In genomic region chr4:47110670-47111069, GRCh38 we compare ENCODE assay signal across 28 cellular contexts.
"Had no signal": no experiment of that assay in that cellular context is flagged by ENCODE, and none has a peak within 500 bp of the region (broad histone marks: within the 10 kb centered on the region; RNA-seq: fewer than 3 reads in every experiment).

No MANE protein-coding gene starts in this region.

- H3K9me3 Mint-ChIP-seq: dendritic cell treated with granulocyte-macrophage colony-stimulating factor and Interleukin-4, amounts not matched to agents 40 ng/mL and 50 ng/mL, for 4 days; effector memory CD8-positive, alpha-beta T cell; endodermal cell had no signal

- H3K4me3 Mint-ChIP-seq: dendritic cell treated with granulocyte-macrophage colony-stimulating factor and Interleukin-4, amounts not matched to agents 40 ng/mL and 50 ng/mL, for 4 days; effector memory CD8-positive, alpha-beta T cell; endodermal cell had no signal

- H3K27me3 ChIP-seq: colonic mucosa, dorsolateral prefrontal cortex, esophagus muscularis mucosa, esophagus squamous epithelium, gastrocnemius medialis, gastroesophageal sphincter, heart left ventricle, heart right ventricle had no signal

- H3K4me3 ChIP-seq: colonic mucosa, coronary artery, dorsolateral prefrontal cortex, esophagus muscularis mucosa, esophagus squamous epithelium, gastrocnemius medialis, gastroesophageal sphincter, heart left ventricle, heart right ventricle had no signal

- H3K4me1 ChIP-seq: colonic mucosa, esophagus muscularis mucosa, esophagus squamous epithelium, foreskin keratinocyte, gastrocnemius medialis, gastroesophageal sphincter, heart left ventricle, heart right ventricle had no signal

- H3K27ac Mint-ChIP-seq: dendritic cell treated with granulocyte-macrophage colony-stimulating factor and Interleukin-4, amounts not matched to agents 40 ng/mL and 50 ng/mL, for 4 days; effector memory CD8-positive, alpha-beta T cell; endodermal cell had no signal

- H3K9me3 ChIP-seq: colonic mucosa, esophagus muscularis mucosa, esophagus squamous epithelium, gastrocnemius medialis, gastroesophageal sphincter, heart left ventricle, heart right ventricle had no signal

- H3K27ac ChIP-seq: colonic mucosa, coronary artery, dorsolateral prefrontal cortex, epithelial cell of prostate, esophagus muscularis mucosa, esophagus squamous epithelium, foreskin keratinocyte, gastrocnemius medialis, gastroesophageal sphincter, heart left ventricle, heart right ventricle had no signal

- DNase-seq: colonic mucosa; cortex of kidney; dermis blood vessel endothelial cell; dorsolateral prefrontal cortex; effector CD4-positive, alpha-beta T cell; effector CD8-positive, alpha-beta T cell; effector memory CD4-positive, alpha-beta T cell; effector memory CD8-positive, alpha-beta T cell; endodermal cell; erythroblast; esophagus squamous epithelium; foreskin fibroblast; foreskin keratinocyte; foreskin melanocyte; gastrocnemius medialis; head of caudate nucleus; heart left ventricle; heart right ventricle had no signal

- ATAC-seq: effector memory CD8-positive, alpha-beta T cell; esophagus mucosa; foreskin keratinocyte; gastrocnemius medialis; gastroesophageal sphincter; heart left ventricle; heart right ventricle had no signal

- FAIRE-seq: colon, endometrium, endothelial cell of umbilical vein, frontal cortex had no signal

- H3K36me3 ChIP-seq: colonic mucosa, esophagus muscularis mucosa, esophagus squamous epithelium, gastrocnemius medialis, gastroesophageal sphincter, heart left ventricle, heart right ventricle had no signal

- H3K4me1 Mint-ChIP-seq: endodermal cell had no signal
